ENCODE assay signal across 31 cellular contexts in the genomic region with DNA sequence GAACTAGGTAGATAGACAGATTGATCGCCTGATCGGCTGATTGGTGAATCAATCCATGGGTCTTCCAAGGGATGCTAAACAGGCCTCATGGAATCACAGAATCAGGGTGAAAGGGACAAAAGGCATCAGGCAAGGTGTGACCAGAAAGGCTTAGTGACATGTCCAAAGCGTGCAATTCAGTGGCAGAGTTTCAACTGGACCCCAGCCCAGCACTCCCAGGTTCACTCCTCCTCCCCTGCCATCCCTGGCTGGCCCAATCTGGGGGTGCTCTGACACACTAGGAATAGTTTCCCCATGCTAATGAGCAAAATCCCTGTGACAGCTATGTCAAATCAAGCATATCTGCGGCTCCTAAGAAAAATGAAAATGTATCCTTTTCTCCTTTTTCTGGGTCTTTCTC. TPM values are rescaled to one million over a fixed set of nuclear protein-coding genes. Genes with fewer than 3 reads are reported as not detected.
"Had no signal": no experiment of that assay in that cellular context is flagged by ENCODE, and none has a peak within 500 bp of the region (broad histone marks: within the 10 kb centered on the region; RNA-seq: fewer than 3 reads in every experiment).

No MANE protein-coding gene starts in this region.

- H3K36me3 ChIP-seq: brain microvascular endothelial cell, heart left ventricle, lower lobe of right lung, suprapubic skin, tibial artery, upper lobe of right lung had no signal

- H3K27me3 Mint-ChIP-seq: activated CD8-positive, alpha-beta memory T cell treated with anti-CD3 and anti-CD28 coated beads, Interleukin-2, amount 10 ng/mL, durations not matched to agents 7 days and 5 days had no signal

- H3K9me3 Mint-ChIP-seq: immature natural killer cell, nephron, WTC11 had no signal

- H3K27ac ChIP-seq: brain microvascular endothelial cell, coronary artery, lower lobe of right lung, suprapubic skin, tibial artery, upper lobe of right lung had no signal

- H3K27ac Mint-ChIP-seq: activated CD8-positive, alpha-beta memory T cell treated with anti-CD3 and anti-CD28 coated beads, Interleukin-2, amount 10 ng/mL, durations not matched to agents 7 days and 5 days; activated CD8-positive, alpha-beta T cell treated with anti-CD3 and anti-CD28 coated beads, Interleukin-2, amount 10 ng/mL, durations not matched to agents 7 days and 5 days; immature natural killer cell; nephron; progenitor cell of endocrine pancreas; WTC11 had no signal

- DNase-seq: activated CD4-positive, alpha-beta T cell treated with anti-CD3 and anti-CD28 coated beads for 1 hour; activated CD4-positive, alpha-beta T cell treated with anti-CD3 and anti-CD28 coated beads, Interleukin-2, amount 50 U/mL, for 1 hour; activated CD8-positive, alpha-beta memory T cell treated with anti-CD3 and anti-CD28 coated beads, Interleukin-2, amount 10 ng/mL, durations not matched to agents 7 days and 5 days; activated CD8-positive, alpha-beta T cell treated with anti-CD3 and anti-CD28 coated beads, Interleukin-2, amount 10 ng/mL, durations not matched to agents 7 days and 5 days; activated effector memory CD4-positive, alpha-beta T cell treated with anti-CD3 and anti-CD28 coated beads, Interleukin-2, amount 50 U/mL, for 16 hours; activated naive CD4-positive, alpha-beta T cell treated with anti-CD3 and anti-CD28 coated beads, Interleukin-2, amount 50 U/mL, for 16 hours; amniotic stem cell; brain microvascular endothelial cell; foreskin fibroblast; heart left ventricle; hypothalamus; immature natural killer cell; kidney; left colon; lower lobe of right lung; mesenchymal stem cell; stimulated activated CD4-positive, alpha-beta T cell treated with anti-CD3 and anti-CD28 coated beads, Interleukin-1b, Interleukin-23, amount 100 ng/mL, for 48 hours; stimulated activated CD4-positive, alpha-beta T cell treated with anti-CD3 and anti-CD28 coated beads, Interleukin-4, amount 100 ng/mL, for 4 hours; stimulated activated naive CD4-positive, alpha-beta T cell; SW 1271; T-helper 2 cell; upper lobe of right lung had no signal

- H3K4me2 ChIP-seq: smooth muscle cell had no signal

- H3K4me3 Mint-ChIP-seq: activated CD8-positive, alpha-beta memory T cell treated with anti-CD3 and anti-CD28 coated beads, Interleukin-2, amount 10 ng/mL, durations not matched to agents 7 days and 5 days; activated CD8-positive, alpha-beta T cell treated with anti-CD3 and anti-CD28 coated beads, Interleukin-2, amount 10 ng/mL, durations not matched to agents 7 days and 5 days; immature natural killer cell; nephron; WTC11 had no signal

- H3K36me3 Mint-ChIP-seq: activated CD8-positive, alpha-beta memory T cell treated with anti-CD3 and anti-CD28 coated beads, Interleukin-2, amount 10 ng/mL, durations not matched to agents 7 days and 5 days; immature natural killer cell; WTC11 had no signal

- ATAC-seq: activated CD8-positive, alpha-beta memory T cell treated with anti-CD3 and anti-CD28 coated beads, Interleukin-2, amount 10 ng/mL, durations not matched to agents 7 days and 5 days; activated CD8-positive, alpha-beta T cell treated with anti-CD3 and anti-CD28 coated beads, Interleukin-2, amount 10 ng/mL, durations not matched to agents 7 days and 5 days; esophagus mucosa; heart left ventricle; left colon; lower lobe of right lung; upper lobe of right lung had no signal

- H3K9me3 ChIP-seq: heart left ventricle, lower lobe of right lung, suprapubic skin, tibial artery, upper lobe of right lung had no signal

- H3K4me3 ChIP-seq: coronary artery, heart left ventricle, lower lobe of right lung, smooth muscle cell, suprapubic skin, tibial artery, upper lobe of right lung had no signal

- FAIRE-seq: astrocyte, kidney had no signal

- H3K27me3 ChIP-seq: brain microvascular endothelial cell, heart left ventricle, suprapubic skin, tibial artery, upper lobe of right lung had no signal

RNA-seq across cellular contexts. Expression of a gene that starts 50.4 kb away (rescaled TPM):
- total RNA-seq: astrocyte had no signal
